Comparison of ENCODE assay signal across 29 cellular contexts in genomic region chr12:48143898-48144297, GRCh38. TPM values are rescaled to one million over a fixed set of nuclear protein-coding genes. Genes with fewer than 3 reads are reported as not detected.
"Had no signal": no experiment of that assay in that cellular context is flagged by ENCODE, and none has a peak within 500 bp of the region (broad histone marks: within the 10 kb centered on the region; RNA-seq: fewer than 3 reads in every experiment).

No MANE protein-coding gene starts in this region.

- H3K27ac ChIP-seq: body of pancreas, skin epidermis, tibial artery, uterus had no signal

- FAIRE-seq: TTC549 had no signal

- H3K9me3 Mint-ChIP-seq: activated B cell treated with CpG ODN at 0.5 μM for 24 hours; activated CD4-positive, alpha-beta T cell treated with anti-CD3 and anti-CD28 coated beads, Interleukin-2, amount 10 ng/mL, durations not matched to agents 24 days and 14 days; central memory CD8-positive, alpha-beta T cell; nephron progenitor cell had no signal

- DNase-seq: activated B cell treated with CpG ODN at 0.5 μM for 24 hours; activated CD4-positive, alpha-beta T cell treated with anti-CD3 and anti-CD28 coated beads, Interleukin-2, amount 10 ng/mL, durations not matched to agents 24 days and 14 days; activated CD8-positive, alpha-beta memory T cell treated with anti-CD3 and anti-CD28 coated beads, Interleukin-2, amount 50 U/mL, for 4 hours; activated CD8-positive, alpha-beta T cell treated with anti-CD3 and anti-CD28 coated beads, Interleukin-2, amount 10 ng/mL, durations not matched to agents 7 days and 5 days; activated naive CD4-positive, alpha-beta T cell treated with anti-CD3 and anti-CD28 coated beads, Interleukin-2, amount 50 U/mL, for 16 hours; amygdala; body of pancreas; cortex of kidney; effector CD8-positive, alpha-beta T cell; foreskin melanocyte; heart right ventricle; mesenchymal stem cell; nephron progenitor cell; occipital lobe; stimulated activated CD4-positive, alpha-beta T cell treated with anti-CD3 and anti-CD28 coated beads, Interleukin-15, amount 100 ng/mL, for 24 hours; stimulated activated CD4-positive, alpha-beta T cell treated with anti-CD3 and anti-CD28 coated beads, Interleukin-4, amount 100 ng/mL, for 1 hour; stimulated activated naive CD4-positive, alpha-beta T cell; SW 1271; tibial artery; uterus had no signal

- ATAC-seq: body of pancreas, heart right ventricle had no signal

- H3K27me3 ChIP-seq: body of pancreas, heart right ventricle, right atrium auricular region, tibial artery, uterus had no signal

- H3K9me3 ChIP-seq: body of pancreas, heart right ventricle, right atrium auricular region, tibial artery, uterus had no signal

- H3K4me3 Mint-ChIP-seq: activated B cell treated with CpG ODN at 0.5 μM for 24 hours; activated CD4-positive, alpha-beta T cell treated with anti-CD3 and anti-CD28 coated beads, Interleukin-2, amount 10 ng/mL, durations not matched to agents 24 days and 14 days; activated CD8-positive, alpha-beta T cell treated with anti-CD3 and anti-CD28 coated beads, Interleukin-2, amount 10 ng/mL, durations not matched to agents 7 days and 5 days; central memory CD8-positive, alpha-beta T cell; nephron progenitor cell had no signal

- H3K27ac Mint-ChIP-seq: activated B cell treated with CpG ODN at 0.5 μM for 24 hours; activated CD4-positive, alpha-beta T cell treated with anti-CD3 and anti-CD28 coated beads, Interleukin-2, amount 10 ng/mL, durations not matched to agents 24 days and 14 days; activated CD8-positive, alpha-beta T cell treated with anti-CD3 and anti-CD28 coated beads, Interleukin-2, amount 10 ng/mL, durations not matched to agents 7 days and 5 days; nephron progenitor cell had no signal

- H3K4me1 Mint-ChIP-seq: activated B cell treated with CpG ODN at 0.5 μM for 24 hours; central memory CD8-positive, alpha-beta T cell had no signal

- H3K27me3 Mint-ChIP-seq: activated B cell treated with CpG ODN at 0.5 μM for 24 hours; activated CD4-positive, alpha-beta T cell treated with anti-CD3 and anti-CD28 coated beads, Interleukin-2, amount 10 ng/mL, durations not matched to agents 24 days and 14 days; central memory CD8-positive, alpha-beta T cell had no signal

RNA-seq across cellular contexts. Expression of gene CCDC184, which starts 39.5 kb away (rescaled TPM):
- total RNA-seq: T-helper 2 cell treated with Interferon-gamma antibody and Interleukin-4, amounts not matched to agents 100 ng/mL and 5 ng/mL, for 36 hours had no signal

RNA-seq across cellular contexts. Expression of gene OR10AD1, which starts 59.2 kb away (rescaled TPM):
- total RNA-seq: activated B cell treated with CpG ODN at 0.5 μM for 24 hours; activated CD4-positive, alpha-beta T cell treated with anti-CD3 and anti-CD28 coated beads, Interleukin-2, amount 10 ng/mL, durations not matched to agents 24 days and 14 days; activated CD8-positive, alpha-beta T cell treated with anti-CD3 and anti-CD28 coated beads, Interleukin-2, amount 10 ng/mL, durations not matched to agents 7 days and 5 days; body of pancreas; heart right ventricle; kidney epithelial cell; liver; occipital lobe; posterior vena cava; right atrium auricular region; subcutaneous adipose tissue; T-helper 2 cell treated with Interferon-gamma antibody and Interleukin-4, amounts not matched to agents 100 ng/mL and 5 ng/mL, for 36 hours; uterus had no signal
- polyA plus RNA-seq: heart right ventricle, liver had no signal
